In the genomic region with DNA sequence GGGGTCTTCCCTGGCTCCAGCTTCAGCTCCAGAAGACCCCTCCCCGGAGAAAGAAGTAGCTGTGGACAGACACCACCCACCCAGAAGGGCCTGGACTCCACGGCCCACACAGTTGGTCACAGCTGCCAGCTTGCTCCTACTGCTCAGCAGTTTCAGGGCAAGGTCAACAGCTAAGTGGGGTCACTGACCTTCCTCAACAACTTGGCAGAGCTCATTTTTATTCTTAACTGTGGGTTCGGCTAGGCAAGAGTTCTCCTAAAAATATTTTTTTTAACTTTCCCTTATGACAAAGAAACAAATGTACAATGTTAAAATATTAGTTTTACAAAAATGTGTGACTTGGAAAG, we compare ENCODE assay signal across 23 cellular contexts.
"Had no signal": no experiment of that assay in that cellular context is flagged by ENCODE, and none has a peak within 500 bp of the region (broad histone marks: within the 10 kb centered on the region; RNA-seq: fewer than 3 reads in every experiment).

No MANE protein-coding gene starts in this region.

- H3K9me3 ChIP-seq: gastrocnemius medialis, heart left ventricle, mucosa of descending colon, right atrium auricular region, sigmoid colon, stomach, testis, tibial artery had no signal

- H3K4me1 Mint-ChIP-seq: mesothelial cell of epicardium had no signal

- H3K4me3 Mint-ChIP-seq: mesothelial cell of epicardium; naive B cell; natural killer cell treated with Interleukin-12 subunit alpha and Interleukin-12 subunit beta and Interleukin-15 and Interleukin-18, amount 100 ng/mL, for 72 hours; neural crest cell; stimulated activated effector memory CD8-positive, alpha-beta T cell treated with anti-CD3 and anti-CD28 coated beads, Interleukin-12 subunit alpha, Interleukin-12 subunit beta, amount 100 ng/mL, for 72 hours; type B pancreatic cell had no signal

- H3K36me3 ChIP-seq: gastrocnemius medialis had no signal

- FAIRE-seq: islet of Langerhans had no signal

- H3K4me2 ChIP-seq: hepatocyte had no signal

- H3K4me3 ChIP-seq: coronary artery, gastrocnemius medialis, heart left ventricle, hepatocyte, mucosa of descending colon, right atrium auricular region, sigmoid colon, stomach, testis, tibial artery had no signal

- H3K9ac ChIP-seq: parathyroid adenoma had no signal

- H3K79me2 ChIP-seq: hepatocyte had no signal

- H3K27ac Mint-ChIP-seq: mesothelial cell of epicardium; naive B cell; natural killer cell treated with Interleukin-12 subunit alpha and Interleukin-12 subunit beta and Interleukin-15 and Interleukin-18, amount 100 ng/mL, for 72 hours; progenitor cell of endocrine pancreas; stimulated activated effector memory CD8-positive, alpha-beta T cell treated with anti-CD3 and anti-CD28 coated beads, Interleukin-12 subunit alpha, Interleukin-12 subunit beta, amount 100 ng/mL, for 72 hours; type B pancreatic cell had no signal

- H2AFZ ChIP-seq: hepatocyte, parathyroid adenoma had no signal

- H3K27me3 Mint-ChIP-seq: naive B cell; natural killer cell treated with Interleukin-12 subunit alpha and Interleukin-12 subunit beta and Interleukin-15 and Interleukin-18, amount 100 ng/mL, for 72 hours; progenitor cell of endocrine pancreas; type B pancreatic cell had no signal

- H3K27ac ChIP-seq: coronary artery, gastrocnemius medialis, heart left ventricle, hepatocyte, parathyroid adenoma, right atrium auricular region, sigmoid colon, stomach, testis, tibial artery had no signal

- H3K36me3 Mint-ChIP-seq: naive B cell; natural killer cell treated with Interleukin-12 subunit alpha and Interleukin-12 subunit beta and Interleukin-15 and Interleukin-18, amount 100 ng/mL, for 72 hours; type B pancreatic cell had no signal

- H3K27me3 ChIP-seq: gastrocnemius medialis, heart left ventricle, hepatocyte, right atrium auricular region, sigmoid colon, stomach, testis, tibial artery had no signal

- H3K4me1 ChIP-seq: parathyroid adenoma, right atrium auricular region had no signal

- DNase-seq: gastrocnemius medialis; left cardiac atrium; mesenchymal stem cell; naive B cell; sigmoid colon; stimulated activated CD4-positive, alpha-beta T cell treated with anti-CD3 and anti-CD28 coated beads, Interleukin-2, amount 100 ng/mL, for 24 hours; stimulated activated CD4-positive, alpha-beta T cell treated with anti-CD3 and anti-CD28 coated beads, Interleukin-4, amount 100 ng/mL, for 24 hours; stomach; testis had no signal

- H3K9me3 Mint-ChIP-seq: mesothelial cell of epicardium; naive B cell; natural killer cell treated with Interleukin-12 subunit alpha and Interleukin-12 subunit beta and Interleukin-15 and Interleukin-18, amount 100 ng/mL, for 72 hours; neural crest cell; stimulated activated effector memory CD8-positive, alpha-beta T cell treated with anti-CD3 and anti-CD28 coated beads, Interleukin-12 subunit alpha, Interleukin-12 subunit beta, amount 100 ng/mL, for 72 hours; type B pancreatic cell had no signal
